ENCODE assay signal across 25 cellular contexts in genomic region chr5:98840946-98841345, GRCh38.
DNase-seq lines count a peak whose midpoint lies in the region; FAIRE-seq and TF ChIP-seq lines count a peak whose summit lies in the region.
"Had no signal": no experiment of that assay in that cellular context is flagged by ENCODE, and none has a peak within 500 bp of the region (broad histone marks: within the 10 kb centered on the region; RNA-seq: fewer than 3 reads in every experiment).

No MANE protein-coding gene starts in this region.

- H3K36me3 Mint-ChIP-seq in activated naive CD4-positive, alpha-beta T cell treated with anti-CD3 and anti-CD28 coated beads, Interleukin-2, amount 10 ng/mL, durations not matched to agents 7 days and 5 days, result peaks cover 2% of the 10 kb centered on the region
- H3K36me3 Mint-ChIP-seq: CD8-positive, alpha-beta T cell had no signal

- no peak overlapping the region for H3K4me3 Mint-ChIP-seq in activated naive CD4-positive, alpha-beta T cell treated with anti-CD3 and anti-CD28 coated beads, Interleukin-2, amount 10 ng/mL, durations not matched to agents 7 days and 5 days
- H3K4me3 Mint-ChIP-seq: B cell; CD4-positive, alpha-beta T cell; CD8-positive, alpha-beta T cell had no signal

- H3K9me3 ChIP-seq in effector memory CD4-positive, alpha-beta T cell (ENCODE audit: control insufficient read depth, low read length), result no peaks in the 10 kb centered on the region
- H3K9me3 ChIP-seq: A549 had no signal

- TF ChIP-seq POLR2A in GM12891 (IDR thresholded peaks at IDR 0.05; ENCODE audit: low read depth, low read length), result no peak

- DNase-seq in GM12891 (ENCODE audit: insufficient read length, low spot score), result no peak
- peak; percentile 28 for DNase-seq in dermis blood vessel endothelial cell
- peak; percentile 64 for DNase-seq in fibroblast of gingiva (ENCODE audit: low read depth)
- peak; percentile 53 for DNase-seq in fibroblast of pulmonary artery (ENCODE audit: low read depth)
- no peak for DNase-seq in caudate nucleus (lab: John Stamatoyannopoulos, UW)
- no peak for DNase-seq in activated naive CD4-positive, alpha-beta T cell treated with anti-CD3 and anti-CD28 coated beads, Interleukin-2, amount 10 ng/mL, durations not matched to agents 7 days and 5 days
- DNase-seq in NCI-H524 (lab: John Stamatoyannopoulos, UW), result no peak
- no peak for DNase-seq in effector memory CD4-positive, alpha-beta T cell
- DNase-seq: AML-193; Caco-2; Calu3; CD4-positive, alpha-beta T cell; CD8-positive, alpha-beta T cell; DMS79 treated with DMSO at 0.1 percent for 48 hours; GF-D8 had no signal

- no peaks in the 10 kb centered on the region for H3K4me1 ChIP-seq in effector memory CD4-positive, alpha-beta T cell (ENCODE audit: control insufficient read depth, insufficient read depth, low read length, poor library complexity, severe bottlenecking)
- H3K4me1 ChIP-seq: A549; BLaER1 treated with 17β-estradiol and CSF1 and Interleukin-3, amounts not matched to agents 10 nM and 100 nM had no signal

- peak; percentile 28 for FAIRE-seq in GM12891 (lab: Jason Lieb, UNC)
- FAIRE-seq: A549, D721Med, G401.6, GM12892, GM18507, GM19239 had no signal

- H3K36me3 ChIP-seq in effector memory CD4-positive, alpha-beta T cell (ENCODE audit: control insufficient read depth, insufficient read depth, low read length), result no peaks in the 10 kb centered on the region

- H3K4me1 Mint-ChIP-seq in activated naive CD4-positive, alpha-beta T cell treated with anti-CD3 and anti-CD28 coated beads, Interleukin-2, amount 10 ng/mL, durations not matched to agents 7 days and 5 days, result peaks cover 3% of the 10 kb centered on the region
- H3K4me1 Mint-ChIP-seq: B cell had no signal

- no peaks in the 10 kb centered on the region for H3K27me3 ChIP-seq in effector memory CD4-positive, alpha-beta T cell (replicated peaks; ENCODE audit: control insufficient read depth, insufficient read depth, low read length, poor library complexity, severe bottlenecking)
- H3K27me3 ChIP-seq: BLaER1 treated with 17β-estradiol and CSF1 and Interleukin-3, amounts not matched to agents 10 nM and 100 nM had no signal

- H3K9me3 Mint-ChIP-seq in activated naive CD4-positive, alpha-beta T cell treated with anti-CD3 and anti-CD28 coated beads, Interleukin-2, amount 10 ng/mL, durations not matched to agents 7 days and 5 days, result peaks cover 2% of the 10 kb centered on the region
- H3K9me3 Mint-ChIP-seq: CD4-positive, alpha-beta T cell; CD8-positive, alpha-beta T cell had no signal

- H3K27ac ChIP-seq in caudate nucleus (ENCODE audit: low read depth, low read length), result no peak overlapping the region
- no peak overlapping the region for H3K27ac ChIP-seq in effector memory CD4-positive, alpha-beta T cell (ENCODE audit: insufficient read depth, low read length, poor library complexity, severe bottlenecking)
- H3K27ac ChIP-seq: 22Rv1; A549; BLaER1 treated with 17β-estradiol and CSF1 and Interleukin-3, amounts not matched to agents 10 nM and 100 nM; C4-2B had no signal

- TF ChIP-seq CTCF in fibroblast of pulmonary artery (IDR thresholded peaks at IDR 0.05; ENCODE audit: low read length, missing control alignments), result no peak

- CTCF ChIA-PET in activated naive CD4-positive, alpha-beta T cell treated with anti-CD3 and anti-CD28 coated beads, Interleukin-2, amount 10 ng/mL, durations not matched to agents 7 days and 5 days (lab: Charles Lee), result interaction anchor here (1.1 kb wide), 2 partner anchors 31 to 45 kb away, joined by 3 to 4 read pairs; no protein-coding TSS in a partner anchor

- no peak overlapping the region for H3K27ac Mint-ChIP-seq in activated naive CD4-positive, alpha-beta T cell treated with anti-CD3 and anti-CD28 coated beads, Interleukin-2, amount 10 ng/mL, durations not matched to agents 7 days and 5 days
- H3K27ac Mint-ChIP-seq: B cell; CD4-positive, alpha-beta T cell; CD8-positive, alpha-beta T cell had no signal

- no peak overlapping the region for H3K4me3 ChIP-seq in fibroblast of pulmonary artery (replicated peaks; ENCODE audit: low read depth, low read length)
- no peak overlapping the region for H3K4me3 ChIP-seq in effector memory CD4-positive, alpha-beta T cell (ENCODE audit: insufficient read depth, low read depth, low read length, poor library complexity, severe bottlenecking)
- H3K4me3 ChIP-seq: A549; BLaER1 treated with 17β-estradiol and CSF1 and Interleukin-3, amounts not matched to agents 10 nM and 100 nM had no signal

- H3K27me3 Mint-ChIP-seq in activated naive CD4-positive, alpha-beta T cell treated with anti-CD3 and anti-CD28 coated beads, Interleukin-2, amount 10 ng/mL, durations not matched to agents 7 days and 5 days, result no peaks in the 10 kb centered on the region
- H3K27me3 Mint-ChIP-seq: B cell had no signal

TF ChIP-seq in GM12891, 5 proteins besides CTCF, POLR2A, EP300 and RAD21:
- TF ChIP-seq POU2F2 (IDR thresholded peaks at IDR 0.05; ENCODE audit: low read depth, low read length), result no peak
- TF ChIP-seq SPI1 (IDR thresholded peaks at IDR 0.05; ENCODE audit: low read depth, low read length), result no peak

Comparison
In these comparisons a context has a peak if more than half of its experiments do, and no peak if none do; other contexts are left out.
1. DNase-seq: peak in dermis blood vessel endothelial cell (single experiment), fibroblast of gingiva (single experiment) and fibroblast of pulmonary artery (single experiment); none in GM12891 (single experiment), caudate nucleus (0 of 61), activated naive CD4-positive, alpha-beta T cell treated with anti-CD3 and anti-CD28 coated beads, Interleukin-2, amount 10 ng/mL, durations not matched to agents 7 days and 5 days (single experiment), NCI-H524 (0 of 2) and effector memory CD4-positive, alpha-beta T cell (0 of 3).